ENCODE assay signal across 21 cellular contexts in genomic region chr1:110259770-110260169, GRCh38. TPM values are rescaled to one million over a fixed set of nuclear protein-coding genes. Genes with fewer than 3 reads are reported as not detected.
DNase-seq lines count a peak whose midpoint lies in the region; ATAC-seq and TF ChIP-seq lines count a peak whose summit lies in the region.
"Had no signal": no experiment of that assay in that cellular context is flagged by ENCODE, and none has a peak within 500 bp of the region (broad histone marks: within the 10 kb centered on the region; RNA-seq: fewer than 3 reads in every experiment).

No MANE protein-coding gene starts in this region.

- H3K4me1 ChIP-seq in mammary epithelial cell (ENCODE audit: insufficient read depth, low read length) = peaks cover 20% of the 10 kb centered on the region
- H3K4me1 ChIP-seq: suprapubic skin had no signal

- H4K20me1 ChIP-seq in mammary epithelial cell (ENCODE audit: insufficient read depth, low read length) = no peaks in the 10 kb centered on the region

- CTCF ChIA-PET in mammary epithelial cell (lab: Charles Lee; ENCODE audit: low non-redundant PET) = no interaction called here

- DNase-seq in AML-193 (lab: John Stamatoyannopoulos, UW) (peak; percentile 57 to 59), NOMO-1 treated with dmso at 0.1 percent for 144 hours (lab: John Stamatoyannopoulos, UW; ENCODE audit: unreplicated experiment) (peak; percentile 59), mammary epithelial cell (peak; percentile 75), erythroblast (lab: John Stamatoyannopoulos, UW) (no peak), 8988T (no peak)
- DNase-seq: activated CD4-positive, alpha-beta T cell treated with anti-CD3 and anti-CD28 coated beads, Interleukin-2, amount 50 U/mL, for 1 hour; C1 segment of cervical spinal cord; cerebellar nuclear complex; Karpas-422; lower lobe of right lung; NCI-H1105 treated with DMSO at 0.1 percent for 48 hours; NCI-H526 treated with DMSO at 0.1 percent for 48 hours; PC-9; small intestine; stimulated activated CD4-positive, alpha-beta T cell treated with anti-CD3 and anti-CD28 coated beads, Interleukin-2, amount 100 ng/mL, for 24 hours; T-helper 17 cell had no signal

- TF ChIP-seq CTCF in mammary epithelial cell (conservative IDR thresholded peaks at IDR 0.05 in 1 of 2, IDR thresholded peaks at IDR 0.05 in 1 of 2; ENCODE audit: extremely low read depth in 1 of 2, insufficient read depth in 1 of 2, low read depth in 1 of 2, low read length in 2 of 2) = no peak

- in situ Hi-C loops in mammary epithelial cell (cut with MboI; ENCODE audit: low sequenced_read_pairs in 2 of 2) = no loop called here

- H3K9ac ChIP-seq in mammary epithelial cell (ENCODE audit: insufficient read depth, low read length) = no peak overlapping the region

- H3K9me3 ChIP-seq in mammary epithelial cell (replicated peaks; ENCODE audit: insufficient read depth, low read length) = no peaks in the 10 kb centered on the region
- H3K9me3 ChIP-seq: lower lobe of right lung, suprapubic skin had no signal

- H3K27ac ChIP-seq in mammary epithelial cell (ENCODE audit: insufficient read depth, low read depth, low read length) = no peak overlapping the region
- H3K27ac ChIP-seq: lower lobe of right lung, PC-9, suprapubic skin had no signal

- no peak overlapping the region for H3K4me3 ChIP-seq in mammary epithelial cell (replicated peaks in 1 of 3; ENCODE audit: insufficient read depth in 1 of 3, low read depth in 2 of 3, low read length in 3 of 3)
- H3K4me3 ChIP-seq: lower lobe of right lung, PC-9, suprapubic skin had no signal

- H3K4me2 ChIP-seq in mammary epithelial cell (ENCODE audit: insufficient read depth, low read depth, low read length) = peak overlapping the region; percentile 45
- H3K4me2 ChIP-seq: PC-9 had no signal

- intact Hi-C loops in mammary epithelial cell (cut with micrococcal nuclease) = no loop called here

- no peaks in the 10 kb centered on the region for H3K36me3 ChIP-seq in mammary epithelial cell (ENCODE audit: insufficient read depth, low read length)
- H3K36me3 ChIP-seq: lower lobe of right lung, suprapubic skin had no signal

- dilution Hi-C loops in mammary epithelial cell (cut with HindIII; ENCODE audit: low sequenced_read_pairs) = loop anchor here (5.0 kb wide), 1 partner anchor 57 kb away; no protein-coding TSS in a partner anchor

- BruUV-seq in mammary epithelial cell (replicated peaks; lab: Mats Ljungman, UMichigan) = no TSS peak

- no peaks in the 10 kb centered on the region for H3K79me2 ChIP-seq in mammary epithelial cell (ENCODE audit: insufficient read depth, low read length)

- H2AFZ ChIP-seq in mammary epithelial cell (ENCODE audit: low read depth, low read length) = peak overlapping the region; percentile 68
- H2AFZ ChIP-seq: PC-9 had no signal

- ATAC-seq in HG03175 (IDR thresholded peaks at IDR 0.05; ENCODE audit: unreplicated experiment) = peak; percentile 52
- ATAC-seq in GM18870 (IDR thresholded peaks at IDR 0.05; ENCODE audit: unreplicated experiment) = no peak
- ATAC-seq in GM18868 (IDR thresholded peaks at IDR 0.05; ENCODE audit: unreplicated experiment) = no peak
- ATAC-seq: lower lobe of right lung; stimulated activated effector memory CD8-positive, alpha-beta T cell treated with anti-CD3 and anti-CD28 coated beads, Interleukin-12 subunit alpha, Interleukin-12 subunit beta, amount 100 ng/mL, for 72 hours; T-helper 17 cell had no signal

- no peaks in the 10 kb centered on the region for H3K27me3 ChIP-seq in mammary epithelial cell (ENCODE audit: insufficient read depth, low read length)
- H3K27me3 ChIP-seq: suprapubic skin had no signal

- 0% methylated on average over 2 of the region's 2 CpGs for WGBS in mammary epithelial cell (ENCODE audit: low coverage, missing lambda C conversion rate)

- TF ChIP-seq POLR2A in erythroblast (IDR thresholded peaks at IDR 0.05; ENCODE audit: low read length) = no peak

RNA-seq across cellular contexts. Expression of gene KCNC4, which starts 49.7 kb away (rescaled TPM):
- 1 to 10 TPM; 5.3 to 6.7 TPM for total RNA-seq in mammary epithelial cell
- 3.6 TPM for polyA plus RNA-seq in mammary epithelial cell
- 8.2 TPM for polyA minus RNA-seq in mammary epithelial cell

Comparison
In these comparisons a context has a peak if more than half of its experiments do, and no peak if none do; other contexts are left out.
1. DNase-seq: peak in AML-193 (2 of 2), NOMO-1 treated with dmso at 0.1 percent for 144 hours (single experiment) and mammary epithelial cell (single experiment); none in erythroblast (0 of 2) and 8988T (single experiment).